ENCODE assay signal across 1 cellular context in the genomic region with DNA sequence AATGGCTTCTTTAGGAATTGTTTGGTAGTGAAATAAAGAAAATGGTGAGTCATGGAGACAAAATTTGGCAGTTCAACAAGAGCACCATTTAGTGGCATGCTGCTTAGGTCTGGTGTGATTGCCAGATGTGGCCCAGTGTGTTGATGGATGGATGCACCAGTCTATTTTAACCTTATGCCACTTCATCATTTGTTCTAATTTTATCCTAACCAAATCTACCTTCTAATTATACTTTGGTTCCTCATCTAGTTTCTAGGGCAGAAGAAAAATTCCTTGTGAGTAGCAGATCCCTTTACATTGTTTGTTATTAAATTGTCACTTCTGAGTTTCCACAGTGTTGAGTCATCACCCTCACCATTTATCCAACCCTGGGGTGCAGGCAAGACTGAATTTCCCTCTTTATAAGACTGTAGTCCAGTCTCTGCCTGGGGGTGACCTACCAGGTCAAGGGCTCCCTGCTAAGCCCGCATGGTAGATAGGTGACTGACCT.
TF ChIP-seq lines count a peak whose summit lies in the region.

No MANE protein-coding gene starts in this region.

TF ChIP-seq in GM23338, 12 proteins besides CTCF, POLR2A, EP300 and RAD21 (continued from another document):
- TF ChIP-seq, protein P1, sequence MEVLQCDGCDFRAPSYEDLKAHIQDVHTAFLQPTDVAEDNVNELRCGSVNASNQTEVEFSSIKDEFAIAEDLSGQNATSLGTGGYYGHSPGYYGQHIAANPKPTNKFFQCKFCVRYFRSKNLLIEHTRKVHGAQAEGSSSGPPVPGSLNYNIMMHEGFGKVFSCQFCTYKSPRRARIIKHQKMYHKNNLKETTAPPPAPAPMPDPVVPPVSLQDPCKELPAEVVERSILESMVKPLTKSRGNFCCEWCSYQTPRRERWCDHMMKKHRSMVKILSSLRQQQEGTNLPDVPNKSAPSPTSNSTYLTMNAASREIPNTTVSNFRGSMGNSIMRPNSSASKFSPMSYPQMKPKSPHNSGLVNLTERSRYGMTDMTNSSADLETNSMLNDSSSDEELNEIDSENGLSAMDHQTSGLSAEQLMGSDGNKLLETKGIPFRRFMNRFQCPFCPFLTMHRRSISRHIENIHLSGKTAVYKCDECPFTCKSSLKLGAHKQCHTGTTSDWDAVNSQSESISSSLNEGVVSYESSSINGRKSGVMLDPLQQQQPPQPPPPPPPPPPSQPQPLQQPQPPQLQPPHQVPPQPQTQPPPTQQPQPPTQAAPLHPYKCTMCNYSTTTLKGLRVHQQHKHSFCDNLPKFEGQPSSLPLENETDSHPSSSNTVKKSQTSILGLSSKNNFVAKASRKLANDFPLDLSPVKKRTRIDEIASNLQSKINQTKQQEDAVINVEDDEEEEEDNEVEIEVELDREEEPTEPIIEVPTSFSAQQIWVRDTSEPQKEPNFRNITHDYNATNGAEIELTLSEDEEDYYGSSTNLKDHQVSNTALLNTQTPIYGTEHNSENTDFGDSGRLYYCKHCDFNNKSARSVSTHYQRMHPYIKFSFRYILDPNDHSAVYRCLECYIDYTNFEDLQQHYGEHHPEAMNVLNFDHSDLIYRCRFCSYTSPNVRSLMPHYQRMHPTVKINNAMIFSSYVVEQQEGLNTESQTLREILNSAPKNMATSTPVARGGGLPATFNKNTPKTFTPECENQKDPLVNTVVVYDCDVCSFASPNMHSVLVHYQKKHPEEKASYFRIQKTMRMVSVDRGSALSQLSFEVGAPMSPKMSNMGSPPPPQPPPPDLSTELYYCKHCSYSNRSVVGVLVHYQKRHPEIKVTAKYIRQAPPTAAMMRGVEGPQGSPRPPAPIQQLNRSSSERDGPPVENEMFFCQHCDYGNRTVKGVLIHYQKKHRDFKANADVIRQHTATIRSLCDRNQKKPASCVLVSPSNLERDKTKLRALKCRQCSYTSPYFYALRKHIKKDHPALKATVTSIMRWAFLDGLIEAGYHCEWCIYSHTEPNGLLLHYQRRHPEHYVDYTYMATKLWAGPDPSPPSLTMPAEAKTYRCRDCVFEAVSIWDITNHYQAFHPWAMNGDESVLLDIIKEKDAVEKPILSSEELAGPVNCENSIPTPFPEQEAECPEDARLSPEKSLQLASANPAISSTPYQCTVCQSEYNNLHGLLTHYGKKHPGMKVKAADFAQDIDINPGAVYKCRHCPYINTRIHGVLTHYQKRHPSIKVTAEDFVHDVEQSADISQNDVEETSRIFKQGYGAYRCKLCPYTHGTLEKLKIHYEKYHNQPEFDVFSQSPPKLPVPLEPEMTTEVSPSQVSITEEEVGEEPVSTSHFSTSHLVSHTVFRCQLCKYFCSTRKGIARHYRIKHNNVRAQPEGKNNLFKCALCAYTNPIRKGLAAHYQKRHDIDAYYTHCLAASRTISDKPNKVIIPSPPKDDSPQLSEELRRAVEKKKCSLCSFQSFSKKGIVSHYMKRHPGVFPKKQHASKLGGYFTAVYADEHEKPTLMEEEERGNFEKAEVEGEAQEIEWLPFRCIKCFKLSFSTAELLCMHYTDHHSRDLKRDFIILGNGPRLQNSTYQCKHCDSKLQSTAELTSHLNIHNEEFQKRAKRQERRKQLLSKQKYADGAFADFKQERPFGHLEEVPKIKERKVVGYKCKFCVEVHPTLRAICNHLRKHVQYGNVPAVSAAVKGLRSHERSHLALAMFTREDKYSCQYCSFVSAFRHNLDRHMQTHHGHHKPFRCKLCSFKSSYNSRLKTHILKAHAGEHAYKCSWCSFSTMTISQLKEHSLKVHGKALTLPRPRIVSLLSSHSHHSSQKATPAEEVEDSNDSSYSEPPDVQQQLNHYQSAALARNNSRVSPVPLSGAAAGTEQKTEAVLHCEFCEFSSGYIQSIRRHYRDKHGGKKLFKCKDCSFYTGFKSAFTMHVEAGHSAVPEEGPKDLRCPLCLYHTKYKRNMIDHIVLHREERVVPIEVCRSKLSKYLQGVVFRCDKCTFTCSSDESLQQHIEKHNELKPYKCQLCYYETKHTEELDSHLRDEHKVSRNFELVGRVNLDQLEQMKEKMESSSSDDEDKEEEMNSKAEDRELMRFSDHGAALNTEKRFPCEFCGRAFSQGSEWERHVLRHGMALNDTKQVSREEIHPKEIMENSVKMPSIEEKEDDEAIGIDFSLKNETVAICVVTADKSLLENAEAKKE (CRISPR knock-in tag; IDR thresholded peaks at IDR 0.05), result no peak
- TF ChIP-seq JUNB (IDR thresholded peaks at IDR 0.05; ENCODE audit: unreplicated experiment) (no peak), EZH2 (IDR thresholded peaks at IDR 0.05; ENCODE audit: low read depth, unreplicated experiment) (no peak), EZH2phosphoT487 (IDR thresholded peaks at IDR 0.05; ENCODE audit: unreplicated experiment) (no peak)
- TF ChIP-seq, protein P2, sequence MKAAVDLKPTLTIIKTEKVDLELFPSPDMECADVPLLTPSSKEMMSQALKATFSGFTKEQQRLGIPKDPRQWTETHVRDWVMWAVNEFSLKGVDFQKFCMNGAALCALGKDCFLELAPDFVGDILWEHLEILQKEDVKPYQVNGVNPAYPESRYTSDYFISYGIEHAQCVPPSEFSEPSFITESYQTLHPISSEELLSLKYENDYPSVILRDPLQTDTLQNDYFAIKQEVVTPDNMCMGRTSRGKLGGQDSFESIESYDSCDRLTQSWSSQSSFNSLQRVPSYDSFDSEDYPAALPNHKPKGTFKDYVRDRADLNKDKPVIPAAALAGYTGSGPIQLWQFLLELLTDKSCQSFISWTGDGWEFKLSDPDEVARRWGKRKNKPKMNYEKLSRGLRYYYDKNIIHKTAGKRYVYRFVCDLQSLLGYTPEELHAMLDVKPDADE (IDR thresholded peaks at IDR 0.05), result no peak
